ENCODE assay signal across 8 cellular contexts in the genomic region with DNA sequence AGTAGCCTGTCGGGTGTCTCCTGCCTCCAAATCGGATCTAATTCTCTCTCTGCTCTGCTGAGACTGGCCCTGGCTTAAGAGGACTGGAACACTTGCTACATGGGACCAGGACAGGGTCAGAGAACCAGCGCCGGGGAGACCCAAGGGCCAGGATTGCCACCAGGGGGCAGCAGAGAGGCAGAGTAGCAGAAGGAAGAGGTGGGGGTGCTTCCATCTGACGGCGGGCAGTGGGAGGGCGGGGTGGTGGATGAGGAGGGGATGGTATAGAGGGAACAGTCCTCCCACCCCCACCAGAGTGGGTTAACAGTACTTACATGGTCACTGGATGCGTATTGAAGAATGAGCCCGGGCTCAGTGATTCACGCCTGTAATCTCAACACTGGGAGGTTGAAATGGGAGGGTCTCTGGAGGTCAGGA. TPM values are rescaled to one million over a fixed set of nuclear protein-coding genes. Genes with fewer than 3 reads are reported as not detected.
DNase-seq lines count a peak whose midpoint lies in the region; ATAC-seq and TF ChIP-seq lines count a peak whose summit lies in the region.

No MANE protein-coding gene starts in this region.

- H3K27me3 ChIP-seq in H7 (ENCODE audit: control insufficient read depth, insufficient read depth, low read length): no peaks in the 10 kb centered on the region
- H3K27me3 ChIP-seq in OCI-LY1 (ENCODE audit: insufficient read depth, low read length): no peaks in the 10 kb centered on the region

- H3K4me1 ChIP-seq in OCI-LY1 (ENCODE audit: insufficient read depth, low read length, severe bottlenecking): no peaks in the 10 kb centered on the region

- H3F3A ChIP-seq in OCI-LY1 (ENCODE audit: insufficient read depth, low read length): no peaks in the 10 kb centered on the region

- H3K36me3 Mint-ChIP-seq in naive thymus-derived CD8-positive, alpha-beta T cell: peaks cover 0 to 11% (median 2%) of the 10 kb centered on the region in 3 donors
- H3K36me3 Mint-ChIP-seq in stimulated activated memory B cell treated with anti-CD40 and anti-IgM and Interleukin-4, amounts not matched to agents 10 μg/mL and 1 μg/mL and 100 μg/mL, for 72 hours: peaks cover 5% of the 10 kb centered on the region

- peak; percentile 90 for TF ChIP-seq CTCF in OCI-LY1 (IDR thresholded peaks at IDR 0.05; ENCODE audit: low read length)

- POLR2A ChIA-PET in naive thymus-derived CD8-positive, alpha-beta T cell (lab: Charles Lee): no interaction called here

- H3K4me3 Mint-ChIP-seq in naive thymus-derived CD8-positive, alpha-beta T cell: peak overlapping the region in 1 of 10 donors; percentile 14
- no peak overlapping the region for H3K4me3 Mint-ChIP-seq in stimulated activated memory B cell treated with anti-CD40 and anti-IgM and Interleukin-4, amounts not matched to agents 10 μg/mL and 1 μg/mL and 100 μg/mL, for 72 hours

- no peak overlapping the region for H2AFZ ChIP-seq in OCI-LY1 (ENCODE audit: low read length)

- peaks cover 2 to 8% (median 7%) of the 10 kb centered on the region in 4 donors for H3K4me1 Mint-ChIP-seq in naive thymus-derived CD8-positive, alpha-beta T cell
- peaks cover 5% of the 10 kb centered on the region for H3K4me1 Mint-ChIP-seq in stimulated activated memory B cell treated with anti-CD40 and anti-IgM and Interleukin-4, amounts not matched to agents 10 μg/mL and 1 μg/mL and 100 μg/mL, for 72 hours

- no peaks in the 10 kb centered on the region for H3K79me2 ChIP-seq in OCI-LY1 (ENCODE audit: insufficient read depth, low read length)

- H3K27me3 Mint-ChIP-seq in naive thymus-derived CD8-positive, alpha-beta T cell: peaks cover 0 to 1% (median under 1%) of the 10 kb centered on the region in 5 donors
- H3K27me3 Mint-ChIP-seq in stimulated activated memory B cell treated with anti-CD40 and anti-IgM and Interleukin-4, amounts not matched to agents 10 μg/mL and 1 μg/mL and 100 μg/mL, for 72 hours: peaks cover 14% of the 10 kb centered on the region

- no peaks in the 10 kb centered on the region for H3K9me3 Mint-ChIP-seq in naive thymus-derived CD8-positive, alpha-beta T cell
- H3K9me3 Mint-ChIP-seq in stimulated activated memory B cell treated with anti-CD40 and anti-IgM and Interleukin-4, amounts not matched to agents 10 μg/mL and 1 μg/mL and 100 μg/mL, for 72 hours: no peaks in the 10 kb centered on the region

- H3K9me3 ChIP-seq in OCI-LY1 (ENCODE audit: low read length): peaks cover 5% of the 10 kb centered on the region

- H3K9me2 ChIP-seq in OCI-LY1 (ENCODE audit: low read depth, low read length): no peaks in the 10 kb centered on the region

- H3K27ac Mint-ChIP-seq in naive thymus-derived CD8-positive, alpha-beta T cell: no peak overlapping the region
- no peak overlapping the region for H3K27ac Mint-ChIP-seq in stimulated activated memory B cell treated with anti-CD40 and anti-IgM and Interleukin-4, amounts not matched to agents 10 μg/mL and 1 μg/mL and 100 μg/mL, for 72 hours

- H3K36me3 ChIP-seq in H7 (replicated peaks; ENCODE audit: control insufficient read depth, insufficient read depth, low read length) (peaks cover 2% of the 10 kb centered on the region), OCI-LY1 (ENCODE audit: insufficient read depth, low read length) (peaks cover 9% of the 10 kb centered on the region)

- no peaks in the 10 kb centered on the region for H4K20me1 ChIP-seq in OCI-LY1 (ENCODE audit: insufficient read depth, low read length)

- no peak overlapping the region for H3K27ac ChIP-seq in OCI-LY1 (ENCODE audit: low read depth, low read length, poor library complexity, severe bottlenecking)

- H3K4me3 ChIP-seq in H7 (ENCODE audit: insufficient read depth, low read depth, low read length) (no peak overlapping the region), OCI-LY1 (ENCODE audit: low read depth, low read length, poor library complexity, severe bottlenecking) (no peak overlapping the region)

- no peak overlapping the region for H3K9ac ChIP-seq in OCI-LY1 (ENCODE audit: low read length)

- DNase-seq in AML-193 (lab: John Stamatoyannopoulos, UW) (peak; percentile 48 to 52), H7 (peak; percentile 93), activated T-cell treated with anti-CD3 and anti-CD28 coated beads for 24 hours (ENCODE audit: low read depth) (peak; percentile 77)
- DNase-seq in naive thymus-derived CD8-positive, alpha-beta T cell: peak; percentile 64 to 91 (median 78)

- ATAC-seq in esophagus mucosa (peak; percentile 62), HG02852 (IDR thresholded peaks at IDR 0.05; ENCODE audit: unreplicated experiment) (no peak)
- peak; percentile 77 to 93 for ATAC-seq in naive thymus-derived CD8-positive, alpha-beta T cell
- ATAC-seq in stimulated activated memory B cell treated with anti-CD40 and anti-IgM and Interleukin-4, amounts not matched to agents 10 μg/mL and 1 μg/mL and 100 μg/mL, for 72 hours: peak; percentile 66

- H3K4me2 ChIP-seq in OCI-LY1 (ENCODE audit: low read length): no peak overlapping the region

RNA-seq across cellular contexts. Expression of gene SELENOW, which starts 11.9 kb away (rescaled TPM):
- total RNA-seq in H7 (2014; rRNA removed; shearing (Covaris generic)): 752 and 1,115 TPM in 2 replicates
- 152 TPM for total RNA-seq in esophagus mucosa
- 10 to 100 TPM; 93.3 to 97.4 TPM for total RNA-seq in naive thymus-derived CD8-positive, alpha-beta T cell
- polyA plus RNA-seq in naive thymus-derived CD8-positive, alpha-beta T cell: 100 to 1,000 TPM; 312 to 427 (median 418) TPM

RNA-seq across cellular contexts. Expression of gene TPRX1, which starts 13.9 kb away (rescaled TPM):
- total RNA-seq in H7 (2014; rRNA removed; shearing (Covaris generic)): not detected in 2 replicates
- total RNA-seq in esophagus mucosa: not detected
- total RNA-seq in naive thymus-derived CD8-positive, alpha-beta T cell: not detected
- not detected for polyA plus RNA-seq in naive thymus-derived CD8-positive, alpha-beta T cell

RNA-seq across cellular contexts. Expression of gene CRX, which starts 31.3 kb away (rescaled TPM):
- 0.07 and 0.63 TPM in 2 replicates for total RNA-seq in H7 (2014; rRNA removed; shearing (Covaris generic))
- not detected for total RNA-seq in esophagus mucosa
- not detected for total RNA-seq in naive thymus-derived CD8-positive, alpha-beta T cell
- not detected for polyA plus RNA-seq in naive thymus-derived CD8-positive, alpha-beta T cell

RNA-seq across cellular contexts. Expression of gene NOP53, which starts 45.1 kb away (rescaled TPM):
- total RNA-seq in H7 (2014; rRNA removed; shearing (Covaris generic)): 155 and 167 TPM in 2 replicates
- 218 TPM for total RNA-seq in esophagus mucosa
- 100 to 1,000 TPM; 847 to 882 TPM for total RNA-seq in naive thymus-derived CD8-positive, alpha-beta T cell
- 100 to 1,000 TPM; 266 to 443 (median 273) TPM for polyA plus RNA-seq in naive thymus-derived CD8-positive, alpha-beta T cell
